In genomic region chr6:111842891-111843290, GRCh38 we compare ENCODE assay signal across 14 cellular contexts. TPM values are rescaled to one million over a fixed set of nuclear protein-coding genes. Genes with fewer than 3 reads are reported as not detected.
DNase-seq lines count a peak whose midpoint lies in the region; ATAC-seq, FAIRE-seq and TF ChIP-seq lines count a peak whose summit lies in the region.
"Had no signal": no experiment of that assay in that cellular context is flagged by ENCODE, and none has a peak within 500 bp of the region (broad histone marks: within the 10 kb centered on the region; RNA-seq: fewer than 3 reads in every experiment).

No MANE protein-coding gene starts in this region.

- H3K27me3 ChIP-seq in ACC112 (ENCODE audit: insufficient read depth, low read length) (no peaks in the 10 kb centered on the region), GM12878 (replicated peaks in 1 of 2; ENCODE audit: control insufficient read depth in 2 of 2, insufficient read depth in 2 of 2, low read length in 1 of 2) (no peaks in the 10 kb centered on the region), iPS-20b (ENCODE audit: insufficient read depth, low read length) (no peaks in the 10 kb centered on the region)

- no peak for TF ChIP-seq CTCF in GM12878 (IDR thresholded peaks at IDR 0.05 in 2 of 3, conservative IDR thresholded peaks at IDR 0.05 in 1 of 3; ENCODE audit: control insufficient read depth in 2 of 3, extremely low read depth in 1 of 3, insufficient read depth in 1 of 3, low read depth in 3 of 3, low read length in 3 of 3)
- no peak for TF ChIP-seq CTCF in nephron progenitor cell (IDR thresholded peaks at IDR 0.05)

- RAD21 ChIA-PET in GM12878 (lab: Charles Lee; ENCODE audit: unreplicated experiment): interaction anchor here (0.6 to 3.9 kb wide), 14 partner anchors 10 to 149 kb away, joined by 3 to 58 read pairs (median 8); partner anchors contain the start of gene FYN

- in situ Hi-C loops in GM12878 (cut with MboI): loop anchor here (25.0 kb wide), 1 partner anchor 1794 kb away; no protein-coding TSS in a partner anchor

- no peak overlapping the region for H3K4me3 Mint-ChIP-seq in nephron progenitor cell
- H3K4me3 Mint-ChIP-seq in activated T-cell treated with anti-CD3 and anti-CD28 coated beads, Interleukin-2, amount 50 U/mL, for 4 hours: no peak overlapping the region
- H3K4me3 Mint-ChIP-seq: activated CD4-positive, alpha-beta T cell treated with anti-CD3 and anti-CD28 coated beads for 36 hours; stimulated activated effector memory CD8-positive, alpha-beta T cell treated with anti-CD3 and anti-CD28 coated beads, Interleukin-12 subunit alpha, Interleukin-12 subunit beta, amount 100 ng/mL, for 72 hours had no signal

- SMC1A ChIA-PET in GM12878 (lab: Charles Lee; ENCODE audit: uncharacterized antibody, unreplicated experiment): interaction anchor here (1.3 to 8.2 kb wide), 14 partner anchors 9 to 147 kb away, joined by 3 to 92 read pairs (median 16); no protein-coding TSS in a partner anchor

- no peak for DNase-seq in Jurkat, Clone E6-1 (ENCODE audit: low read depth, low spot score)
- DNase-seq in GM12878 (ENCODE audit: low read depth, low spot score) (no peak), nephron progenitor cell (no peak), activated gamma-delta T cell treated with Interleukin-2 at 50 U/mL for 16 hours (no peak), activated gamma-delta T cell (lab: John Stamatoyannopoulos, UW) (no peak)
- DNase-seq in activated T-cell treated with anti-CD3 and anti-CD28 coated beads, Interleukin-2, amount 50 U/mL, for 4 hours: no peak
- DNase-seq: cerebellar nuclear complex, HCEC 1CT, NCI-H146 had no signal

- POLR2A ChIA-PET in GM12878 (lab: Charles Lee): interaction anchor here (1.2 to 3.5 kb wide), 6 partner anchors 13 to 118 kb away, joined by 3 to 19 read pairs (median 5); no protein-coding TSS in a partner anchor

- no peak overlapping the region for H3K27ac Mint-ChIP-seq in nephron progenitor cell
- H3K27ac Mint-ChIP-seq: activated CD4-positive, alpha-beta T cell treated with anti-CD3 and anti-CD28 coated beads for 36 hours; activated T-helper 2 cell treated with anti-CD3 and anti-CD28 coated beads, Interferon-gamma antibody, Interleukin-2, Interleukin-4, amounts not matched to agents 10 μg/mL and 5 μg/mL and 100 μg/mL, durations not matched to agents 14 hours and 24 hours and 36 hours; stimulated activated effector memory CD8-positive, alpha-beta T cell treated with anti-CD3 and anti-CD28 coated beads, Interleukin-12 subunit alpha, Interleukin-12 subunit beta, amount 100 ng/mL, for 72 hours had no signal

- TF ChIP-seq POLR2A in GM12878 (IDR thresholded peaks at IDR 0.05; ENCODE audit: low read depth, low read length): no peak

- WGBS in GM12878 (ENCODE audit: insufficient coverage, insufficient replicate concordance, low lambda C conversion rate, missing lambda C conversion rate): 92% methylated on average over 4 of the region's 4 CpGs

- CTCF ChIA-PET in GM12878 (lab: Yijun Ruan, JAX): interaction anchor here (0.7 to 4.6 kb wide), 8 partner anchors 10 to 158 kb away, joined by 3 to 36 read pairs (median 6); partner anchors contain the start of gene FYN

- H3K4me3 ChIP-seq in ACC112 (ENCODE audit: low read depth, low read length) (no peak overlapping the region), GM12878 (peak overlapping the region; percentile 47; the same call in 1 of the 2 replicates), iPS-20b (ENCODE audit: low read length) (no peak overlapping the region)
- peak overlapping the region; percentile 2; the same call in 1 of the 2 replicates for H3K4me3 ChIP-seq in Jurkat, Clone E6-1 (ENCODE audit: low read length)

- peaks cover 12% of the 10 kb centered on the region for H3K36me3 Mint-ChIP-seq in nephron progenitor cell (ENCODE audit: low read depth)
- peaks cover 41% of the 10 kb centered on the region for H3K36me3 Mint-ChIP-seq in activated T-cell treated with anti-CD3 and anti-CD28 coated beads, Interleukin-2, amount 50 U/mL, for 4 hours (ENCODE audit: insufficient read depth)

- no TSS peak for BruUV-seq in GM12878 (replicated peaks; lab: Mats Ljungman, UMichigan)

- H3K27me3 Mint-ChIP-seq in nephron progenitor cell (ENCODE audit: low read depth, poor library complexity): peaks cover 4% of the 10 kb centered on the region
- no peaks in the 10 kb centered on the region for H3K27me3 Mint-ChIP-seq in activated T-cell treated with anti-CD3 and anti-CD28 coated beads, Interleukin-2, amount 50 U/mL, for 4 hours (ENCODE audit: low read depth)
- H3K27me3 Mint-ChIP-seq: activated CD4-positive, alpha-beta T cell treated with anti-CD3 and anti-CD28 coated beads for 36 hours had no signal

- H3K4me1 Mint-ChIP-seq in nephron progenitor cell: peaks cover 13% of the 10 kb centered on the region
- H3K4me1 Mint-ChIP-seq in activated T-cell treated with anti-CD3 and anti-CD28 coated beads, Interleukin-2, amount 50 U/mL, for 4 hours (ENCODE audit: low read depth): no peaks in the 10 kb centered on the region
- H3K4me1 Mint-ChIP-seq: stimulated activated effector memory CD8-positive, alpha-beta T cell treated with anti-CD3 and anti-CD28 coated beads, Interleukin-12 subunit alpha, Interleukin-12 subunit beta, amount 100 ng/mL, for 72 hours had no signal

- no peak for FAIRE-seq in GM12878 (lab: Jason Lieb, UNC)

- H3K4me1 ChIP-seq in ACC112 (ENCODE audit: control insufficient read depth, insufficient read depth, low read length, unreplicated experiment) (peaks cover 62% of the 10 kb centered on the region), GM12878 (ENCODE audit: control insufficient read depth, insufficient read depth, low read length) (peaks cover 76% of the 10 kb centered on the region), iPS-20b (ENCODE audit: insufficient read depth, low read length) (peaks cover 47% of the 10 kb centered on the region)

- no peaks in the 10 kb centered on the region for H3K9me3 ChIP-seq in GM12878 (replicated peaks; ENCODE audit: control insufficient read depth, insufficient read depth, low read length)
- no peaks in the 10 kb centered on the region for H3K9me3 ChIP-seq in iPS-20b (ENCODE audit: insufficient read depth, low read depth, low read length)

- H3K36me3 ChIP-seq in ACC112 (ENCODE audit: insufficient read depth, low read length) (0 out of 2 replicates have a peak, but pooled peaks cover 3% of the 10 kb centered on the region), GM12878 (ENCODE audit: control insufficient read depth in 2 of 2, insufficient read depth in 2 of 2, low read length in 1 of 2) (peaks cover 0 to 12% of the 10 kb centered on the region in 2 experiments; a peak in 2 of 4 replicates), iPS-20b (ENCODE audit: insufficient read depth, low read depth, low read length) (no peaks in the 10 kb centered on the region)

- no peaks in the 10 kb centered on the region for H3K9me3 Mint-ChIP-seq in nephron progenitor cell
- H3K9me3 Mint-ChIP-seq in activated T-cell treated with anti-CD3 and anti-CD28 coated beads, Interleukin-2, amount 50 U/mL, for 4 hours: no peaks in the 10 kb centered on the region
- H3K9me3 Mint-ChIP-seq: activated T-helper 2 cell treated with anti-CD3 and anti-CD28 coated beads, Interferon-gamma antibody, Interleukin-2, Interleukin-4, amounts not matched to agents 10 μg/mL and 5 μg/mL and 100 μg/mL, durations not matched to agents 14 hours and 24 hours and 36 hours; stimulated activated effector memory CD8-positive, alpha-beta T cell treated with anti-CD3 and anti-CD28 coated beads, Interleukin-12 subunit alpha, Interleukin-12 subunit beta, amount 100 ng/mL, for 72 hours had no signal

- H3K9ac ChIP-seq in GM12878 (ENCODE audit: control insufficient read depth, insufficient read depth, low read length): peak overlapping the region; percentile 17; the same call in 1 of the 2 replicates
- H3K9ac ChIP-seq in iPS-20b (ENCODE audit: low read depth, low read length): peak overlapping the region; percentile 39

- TF ChIP-seq RAD21 in GM12878 (IDR thresholded peaks at IDR 0.05; ENCODE audit: insufficient read depth, low read depth, low read length): no peak

- no peak for TF ChIP-seq EP300 in GM12878 (IDR thresholded peaks at IDR 0.05; ENCODE audit: borderline replicate concordance in 1 of 2, control insufficient read depth in 1 of 2, low read depth in 2 of 2, low read length in 2 of 2)

- H3K4me2 ChIP-seq in GM12878 (ENCODE audit: control insufficient read depth, insufficient read depth): peak overlapping the region; percentile 87

- peaks cover 46% of the 10 kb centered on the region for H3K79me2 ChIP-seq in ACC112 (ENCODE audit: control insufficient read depth, insufficient read depth, low read length, unreplicated experiment)
- peaks cover 76% of the 10 kb centered on the region for H3K79me2 ChIP-seq in GM12878 (ENCODE audit: control insufficient read depth, insufficient read depth, low read length)

- no peaks in the 10 kb centered on the region for H4K20me1 ChIP-seq in GM12878 (ENCODE audit: control insufficient read depth, insufficient read depth)

- H3K27ac ChIP-seq in ACC112 (ENCODE audit: low read depth, low read length) (peak overlapping the region; percentile 60), GM12878 (ENCODE audit: control insufficient read depth, insufficient read depth) (peak overlapping the region; percentile 72), iPS-20b (ENCODE audit: low read length) (no peak overlapping the region)

- intact Hi-C loops in GM12878 (cut with micrococcal nuclease; ENCODE audit: unreplicated experiment): loop anchor here (2.0 kb wide), 1 partner anchor 154 kb away; no protein-coding TSS in a partner anchor

- no peak overlapping the region for H2AFZ ChIP-seq in ACC112 (ENCODE audit: low read length, unreplicated experiment)
- H2AFZ ChIP-seq in GM12878 (ENCODE audit: control insufficient read depth, low read depth, low read length): no peak overlapping the region

- ATAC-seq in GM12878: no peak
- ATAC-seq in activated T-cell treated with anti-CD3 and anti-CD28 coated beads, Interleukin-2, amount 50 U/mL, for 4 hours: no peak

RNA-seq across cellular contexts. Expression of gene FYN, which starts 30.4 kb away (rescaled TPM):
- 97.1 TPM for polyA plus RNA-seq in Jurkat, Clone E6-1 (2012; ENCODE audit: insufficient read depth, insufficient read length)
- 396 and 420 TPM in 2 replicates for total RNA-seq in GM12878 (2013; cell fraction: nucleolus; rRNA removed)
- 174 and 176 TPM in 2 replicates for total RNA-seq in GM12878 (2014; rRNA removed)
- 117 and 122 TPM in 2 replicates for total RNA-seq in GM12878 (2014; rRNA removed; fragmentation: Illumina TruSeq; extraction: Trizol)
- 159 and 167 TPM in 2 replicates for total RNA-seq in GM12878 (2021)
- 42.2 TPM for polyA plus RNA-seq in GM12878 (2011; ENCODE audit: low read depth)
- 243 and 247 TPM in 2 replicates for polyA plus RNA-seq in GM12878 (2011; rRNA removed)
- 287 and 300 TPM in 2 replicates for polyA plus RNA-seq in GM12878 (2011; cell fraction: cytosol; rRNA removed)
- polyA plus RNA-seq in GM12878 (2011; cell fraction: nucleus; rRNA removed): 483 and 489 TPM in 2 replicates
- polyA plus RNA-seq in GM12878 (2012): 64.5 and 80.5 TPM in 2 replicates
- polyA plus RNA-seq in GM12878 (2014; fragmentation: Illumina TruSeq; extraction: Trizol): 152 and 192 TPM in 2 replicates
- polyA plus RNA-seq in GM12878 (2014; fragmentation: Nextera tagmentation; extraction: Ambion mirVana): 10 to 100 TPM; 51.4 to 55.1 TPM
- polyA plus RNA-seq in GM12878 (2014; rRNA removed): 171 and 228 TPM in 2 replicates
- 10 to 100 TPM; 54.0 to 71.1 TPM for polyA plus RNA-seq in GM12878 (2016; fragmentation: Nextera tagmentation; extraction: Ambion mirVana)
- 353 and 414 TPM in 2 replicates for polyA minus RNA-seq in GM12878 (2011; rRNA and poly(A)+ RNA removed)
- 75.5 and 105 TPM in 2 replicates for polyA minus RNA-seq in GM12878 (2011; cell fraction: cytosol; rRNA and poly(A)+ RNA removed)
- polyA minus RNA-seq in GM12878 (2011; cell fraction: nucleus; rRNA and poly(A)+ RNA removed): 237 and 331 TPM in 2 replicates
- total RNA-seq in activated T-cell treated with anti-CD3 and anti-CD28 coated beads, Interleukin-2, amount 50 U/mL, for 4 hours: 100 to 1,000 TPM; 481 to 505 (median 485) TPM

Comparison
In these comparisons a context has a peak if more than half of its experiments do, and no peak if none do; other contexts are left out.
1. H3K4me3 ChIP-seq: peak in Jurkat, Clone E6-1 (single experiment) and GM12878 (single experiment); none in ACC112 (single experiment) and iPS-20b (single experiment).